ENCODE assay signal across 8 cellular contexts in genomic region chr7:77800158-77800557, GRCh38. TPM values are rescaled to one million over a fixed set of nuclear protein-coding genes. Genes with fewer than 3 reads are reported as not detected.
DNase-seq lines count a peak whose midpoint lies in the region; TF ChIP-seq lines count a peak whose summit lies in the region.

No MANE protein-coding gene starts in this region.

- H3K79me2 ChIP-seq in smooth muscle cell (ENCODE audit: low read depth), result peaks cover 93% of the 10 kb centered on the region

- DNase-seq in activated T-cell treated with anti-CD3 and anti-CD28 coated beads for 24 hours (ENCODE audit: low read depth), result peak; percentile 11
- DNase-seq in activated T-cell treated with anti-CD3 and anti-CD28 coated beads, Interleukin-2, amount 50 U/mL, for 1 hour, result no peak
- peak; percentile 87 for DNase-seq in NCI-H226
- DNase-seq in dermis blood vessel endothelial cell, result peak; percentile 25
- no peak for DNase-seq in smooth muscle cell (lab: John Stamatoyannopoulos, UW; ENCODE audit: unreplicated experiment)
- no peak for DNase-seq in RPMI8226
- no peak for DNase-seq in NCI-H1436 treated with DMSO at 0.1 percent for 48 hours (lab: John Stamatoyannopoulos, UW)
- no peak for DNase-seq in H4 (ENCODE audit: low spot score)

- H3K27ac ChIP-seq in smooth muscle cell (ENCODE audit: low read depth), result peak overlapping the region; percentile 73

- no peaks in the 10 kb centered on the region for H3K36me3 ChIP-seq in smooth muscle cell (ENCODE audit: low read depth)

- TF ChIP-seq CTCF in smooth muscle cell (IDR thresholded peaks at IDR 0.05; ENCODE audit: borderline replicate concordance, insufficient read depth, poor library complexity, severe bottlenecking), result no peak

- H3K4me2 ChIP-seq in smooth muscle cell, result peak overlapping the region; percentile 89

- H3K4me3 ChIP-seq in smooth muscle cell, result peak overlapping the region; percentile 93

- 8% methylated on average over 4 of the region's 4 CpGs for WGBS in smooth muscle cell (ENCODE audit: low lambda C conversion rate)

- H2AFZ ChIP-seq in smooth muscle cell (ENCODE audit: low read depth), result no peak overlapping the region

- H3K9ac ChIP-seq in smooth muscle cell (ENCODE audit: low read depth), result peak overlapping the region; percentile 86

- peaks cover 21% of the 10 kb centered on the region for H3K4me1 ChIP-seq in smooth muscle cell (ENCODE audit: low read depth)

- H3K9me3 ChIP-seq in smooth muscle cell (replicated peaks; ENCODE audit: low read depth), result no peaks in the 10 kb centered on the region

- peaks cover 4% of the 10 kb centered on the region for H3F3A ChIP-seq in smooth muscle cell (ENCODE audit: low read depth)

- no peaks in the 10 kb centered on the region for H3K27me3 ChIP-seq in smooth muscle cell (ENCODE audit: low read depth)

- peaks cover 8% of the 10 kb centered on the region for H4K20me1 ChIP-seq in smooth muscle cell (ENCODE audit: low read depth)

RNA-seq across cellular contexts. Expression of gene PHTF2, which starts 1.6 kb away (rescaled TPM):
- total RNA-seq in dermis blood vessel endothelial cell (11.2 and 20.0 TPM in 2 replicates), smooth muscle cell (100 and 130 TPM in 2 replicates)
- polyA plus RNA-seq in smooth muscle cell, result 56.5 and 66.6 TPM in 2 replicates
- 41.2 and 53.6 TPM in 2 replicates for total RNA-seq in H4 (2014; rRNA removed; shearing (Covaris generic))

RNA-seq across cellular contexts. Expression of gene TMEM60, which starts 1.9 kb away (rescaled TPM):
- total RNA-seq in dermis blood vessel endothelial cell (9.2 and 11.2 TPM in 2 replicates), smooth muscle cell (12.1 and 28.6 TPM in 2 replicates)
- 22.5 and 28.0 TPM in 2 replicates for polyA plus RNA-seq in smooth muscle cell
- total RNA-seq in H4 (2014; rRNA removed; shearing (Covaris generic)), result 58.0 and 58.2 TPM in 2 replicates

Comparison
In these comparisons a context has a peak if more than half of its experiments do, and no peak if none do; other contexts are left out.
1. DNase-seq: peak in activated T-cell treated with anti-CD3 and anti-CD28 coated beads for 24 hours (single experiment), NCI-H226 (single experiment) and dermis blood vessel endothelial cell (single experiment); none in activated T-cell treated with anti-CD3 and anti-CD28 coated beads, Interleukin-2, amount 50 U/mL, for 1 hour (single experiment), smooth muscle cell (single experiment), RPMI8226 (single experiment), NCI-H1436 treated with DMSO at 0.1 percent for 48 hours (single experiment) and H4 (single experiment).